ENCODE assay signal across 8 cellular contexts in genomic region chr4:73620115-73620792, GRCh38. TPM values are rescaled to one million over a fixed set of nuclear protein-coding genes. Genes with fewer than 3 reads are reported as not detected.
DNase-seq lines count a peak whose midpoint lies in the region; ATAC-seq, FAIRE-seq and TF ChIP-seq lines count a peak whose summit lies in the region.

RASSF6 (minus strand) TSS chr4:73620436; CDS start chr4:73611795, 8,641 bp downstream.

- intact Hi-C loops in HepG2 (cut with micrococcal nuclease; ENCODE audit: unreplicated experiment), result no loop called here

- no TSS peak for BruUV-seq in HepG2 (replicated peaks; lab: Mats Ljungman, UMichigan)

- peak within 1 kb of the TSS; percentile 58 for H3K4me3 Mint-ChIP-seq in astrocyte (ENCODE audit: unreplicated experiment)
- H3K4me3 Mint-ChIP-seq in natural killer cell treated with Interleukin-12 subunit alpha and Interleukin-12 subunit beta and Interleukin-15 and Interleukin-18, amount 100 ng/mL, for 72 hours, result no peak within 1 kb of the TSS

- H3K9ac ChIP-seq in astrocyte (ENCODE audit: low read length) (no peak within 1 kb of the TSS), HepG2 (ENCODE audit: insufficient read depth, low read depth, low read length) (0 out of 2 replicates have a peak within 1 kb of the TSS, but pooled peaks have one; percentile 16)

- TF ChIP-seq POLR2A in HepG2 (IDR thresholded peaks at IDR 0.05; ENCODE audit: insufficient read depth in 1 of 2, low read depth in 2 of 2, low read length in 2 of 2), result no peak
- peak in 1 of 4 donors; percentile 43 for TF ChIP-seq POLR2A in upper lobe of left lung (IDR thresholded peaks at IDR 0.05)

- no peak for FAIRE-seq in astrocyte (lab: Jason Lieb, UNC)
- no peak for FAIRE-seq in HepG2 (lab: Jason Lieb, UNC)

- H3K4me1 ChIP-seq in ACC112 (ENCODE audit: control insufficient read depth, insufficient read depth, low read length, unreplicated experiment) (peaks cover 6% of the 10 kb centered on the region), astrocyte (ENCODE audit: insufficient read depth, low read length) (no peaks in the 10 kb centered on the region), HepG2 (ENCODE audit: insufficient read depth, low read length) (peaks cover 17% of the 10 kb centered on the region), upper lobe of left lung (no peaks in the 10 kb centered on the region)

- ATAC-seq in GM18873 (IDR thresholded peaks at IDR 0.05; ENCODE audit: low FRiP score, unreplicated experiment) (peak; percentile 84), HG03045 (IDR thresholded peaks at IDR 0.05; ENCODE audit: unreplicated experiment) (peak; percentile 98), HepG2 (peak; percentile 99), upper lobe of left lung (ENCODE audit: low FRiP score in 2 of 2) (peak; percentile 90 to 98)
- no peak for ATAC-seq in natural killer cell treated with Interleukin-12 subunit alpha and Interleukin-12 subunit beta and Interleukin-15 and Interleukin-18, amount 100 ng/mL, for 72 hours

- no peaks in the 10 kb centered on the region for H3K79me2 ChIP-seq in ACC112 (ENCODE audit: control insufficient read depth, insufficient read depth, low read length, unreplicated experiment)
- H3K79me2 ChIP-seq in astrocyte (ENCODE audit: insufficient read depth, low read length), result no peaks in the 10 kb centered on the region
- no peaks in the 10 kb centered on the region for H3K79me2 ChIP-seq in HepG2 (ENCODE audit: insufficient read depth, low read length)

- H3K27me3 Mint-ChIP-seq in astrocyte (ENCODE audit: low read depth, unreplicated experiment), result peaks cover 3% of the 10 kb centered on the region
- peaks cover 0 to 9% of the 10 kb centered on the region in 2 donors for H3K27me3 Mint-ChIP-seq in natural killer cell treated with Interleukin-12 subunit alpha and Interleukin-12 subunit beta and Interleukin-15 and Interleukin-18, amount 100 ng/mL, for 72 hours

- H3K9me3 ChIP-seq in astrocyte (ENCODE audit: insufficient read depth, low read depth, low read length) (no peaks in the 10 kb centered on the region), HepG2 (ENCODE audit: low read length) (no peaks in the 10 kb centered on the region), upper lobe of left lung (no peaks in the 10 kb centered on the region)

- peak; percentile 61 for DNase-seq in NCI-H2196 (lab: John Stamatoyannopoulos, UW; ENCODE audit: unreplicated experiment)
- DNase-seq in astrocyte (ENCODE audit: low read depth), result peak; percentile 5
- no peak for DNase-seq in HepG2 (ENCODE audit: low spot score)
- DNase-seq in upper lobe of left lung, result peak; percentile 86 to 94
- no peak for DNase-seq in natural killer cell treated with Interleukin-12 subunit alpha and Interleukin-12 subunit beta and Interleukin-15 and Interleukin-18, amount 100 ng/mL, for 72 hours (ENCODE audit: low spot score)

- WGBS in HepG2 (ENCODE audit: low lambda C conversion rate), result under 1% methylated on average over 9 of the region's 24 CpGs
- 9 to 11% methylated on average over 23 to 24 of the region's 24 CpGs for WGBS in upper lobe of left lung, 2 donors

- peak within 1 kb of the TSS; percentile 65 for H2AFZ ChIP-seq in ACC112 (ENCODE audit: low read length, unreplicated experiment)
- H2AFZ ChIP-seq in astrocyte (ENCODE audit: low read depth, low read length), result peak within 1 kb of the TSS; percentile 74
- peak within 1 kb of the TSS; percentile 76 for H2AFZ ChIP-seq in HepG2 (ENCODE audit: low read length)

- no peaks in the 10 kb centered on the region for H4K20me1 ChIP-seq in astrocyte (ENCODE audit: insufficient read depth, low read length)
- H4K20me1 ChIP-seq in HepG2 (ENCODE audit: insufficient read depth, low read length), result no peaks in the 10 kb centered on the region

- H3K9me3 Mint-ChIP-seq in astrocyte (ENCODE audit: unreplicated experiment), result no peaks in the 10 kb centered on the region
- no peaks in the 10 kb centered on the region for H3K9me3 Mint-ChIP-seq in natural killer cell treated with Interleukin-12 subunit alpha and Interleukin-12 subunit beta and Interleukin-15 and Interleukin-18, amount 100 ng/mL, for 72 hours

- in situ Hi-C loops in HepG2 (cut with HindIII; ENCODE audit: extremely low pct_ligation_motif_present, low pct_unique_long_range_greater_than_20kb), result no loop called here

- H3K4me3 ChIP-seq in ACC112 (ENCODE audit: low read depth, low read length), result peak within 1 kb of the TSS; percentile 66
- H3K4me3 ChIP-seq in astrocyte (ENCODE audit: insufficient read depth, low read depth, low read length), result peak within 1 kb of the TSS; percentile 40
- H3K4me3 ChIP-seq in HepG2 (replicated peaks in 1 of 3; ENCODE audit: insufficient read depth in 1 of 3, low read depth in 2 of 3, low read length in 3 of 3), result peak within 1 kb of the TSS; percentile 50 to 63 (median 55)
- H3K4me3 ChIP-seq in upper lobe of left lung, result peak within 1 kb of the TSS in 3 of 4 donors; percentile 24 to 47 (median 43)

- POLR2A ChIA-PET in HepG2 (lab: Yijun Ruan, JAX), result interaction anchor here (1.3 kb wide), 2 partner anchors 11 to 21 kb away, joined by 3 read pairs; no protein-coding TSS in a partner anchor

- CTCF ChIA-PET in HepG2 (lab: Yijun Ruan, JAX; ENCODE audit: low intra/inter-chr PET ratio, low total read pairs), result no interaction called here

- H3K36me3 ChIP-seq in ACC112 (ENCODE audit: insufficient read depth, low read length) (no peaks in the 10 kb centered on the region), astrocyte (ENCODE audit: insufficient read depth, low read length) (no peaks in the 10 kb centered on the region), HepG2 (replicated peaks in 1 of 2; ENCODE audit: control insufficient read depth in 1 of 2, insufficient read depth in 2 of 2, low read length in 2 of 2) (no peaks in the 10 kb centered on the region), upper lobe of left lung (no peaks in the 10 kb centered on the region)

- H3K27ac ChIP-seq in ACC112 (ENCODE audit: low read depth, low read length), result no peak within 1 kb of the TSS
- H3K27ac ChIP-seq in astrocyte (ENCODE audit: low read depth, low read length), result no peak within 1 kb of the TSS
- H3K27ac ChIP-seq in HepG2 (ENCODE audit: extremely low read length, insufficient read depth, low read length), result no peak within 1 kb of the TSS
- H3K27ac ChIP-seq in upper lobe of left lung, result peak within 1 kb of the TSS in 2 of 4 donors; percentile 68 to 72

- H3K27me3 ChIP-seq in ACC112 (ENCODE audit: insufficient read depth, low read length) (no peaks in the 10 kb centered on the region), astrocyte (ENCODE audit: insufficient read depth, low read length) (peaks cover 3% of the 10 kb centered on the region), HepG2 (ENCODE audit: control insufficient read depth in 1 of 2, insufficient read depth in 2 of 2, low read length in 2 of 2) (no peaks in the 10 kb centered on the region; a peak in 1 of 5 replicates), upper lobe of left lung (no peaks in the 10 kb centered on the region)

- no peaks in the 10 kb centered on the region for H3K36me3 Mint-ChIP-seq in astrocyte (ENCODE audit: low read depth, unreplicated experiment)
- no peaks in the 10 kb centered on the region for H3K36me3 Mint-ChIP-seq in natural killer cell treated with Interleukin-12 subunit alpha and Interleukin-12 subunit beta and Interleukin-15 and Interleukin-18, amount 100 ng/mL, for 72 hours

- TF ChIP-seq EP300 in HepG2 (IDR thresholded peaks at IDR 0.05; ENCODE audit: low read depth in 2 of 2, low read length in 2 of 2) (no peak), HepG2 (CRISPR knock-in tag; IDR thresholded peaks at IDR 0.05; ENCODE audit: borderline replicate concordance) (no peak), upper lobe of left lung (IDR thresholded peaks at IDR 0.05) (no peak)

- peaks cover 6% of the 10 kb centered on the region for H3K4me1 Mint-ChIP-seq in astrocyte (ENCODE audit: low read depth, unreplicated experiment)
- H3K4me1 Mint-ChIP-seq in natural killer cell treated with Interleukin-12 subunit alpha and Interleukin-12 subunit beta and Interleukin-15 and Interleukin-18, amount 100 ng/mL, for 72 hours (ENCODE audit: low read depth in 2 of 2), result no peaks in the 10 kb centered on the region

- no peak within 1 kb of the TSS for H3K27ac Mint-ChIP-seq in astrocyte (ENCODE audit: unreplicated experiment)
- H3K27ac Mint-ChIP-seq in natural killer cell treated with Interleukin-12 subunit alpha and Interleukin-12 subunit beta and Interleukin-15 and Interleukin-18, amount 100 ng/mL, for 72 hours, result no peak within 1 kb of the TSS

- no peak for TF ChIP-seq RAD21 in HepG2 (CRISPR knock-in tag; IDR thresholded peaks at IDR 0.05)

- peak within 1 kb of the TSS; percentile 81 for H3K4me2 ChIP-seq in astrocyte (ENCODE audit: low read length)
- peak within 1 kb of the TSS; percentile 90 for H3K4me2 ChIP-seq in HepG2 (ENCODE audit: low read depth, low read length)

- TF ChIP-seq CTCF in astrocyte (IDR thresholded peaks at IDR 0.05; ENCODE audit: insufficient read depth, low read depth, low read length) (no peak), HepG2 (CRISPR knock-in tag; IDR thresholded peaks at IDR 0.05) (peak; percentile 32), upper lobe of left lung (IDR thresholded peaks at IDR 0.05) (no peak)

RNA-seq across cellular contexts. Expression of gene RASSF6, which starts in this region (rescaled TPM):
- total RNA-seq in astrocyte, result 0.07 and 0.14 TPM in 2 replicates
- total RNA-seq in HepG2 (2016; rRNA removed; fragmentation: Illumina TruSeq; extraction: Trizol), result 0.11 and 0.42 TPM in 2 replicates
- not detected in 2 replicates for total RNA-seq in HepG2 (2016; cell fraction: cytosol; rRNA removed; fragmentation: Illumina TruSeq; extraction: Trizol; ENCODE audit: low read depth)
- total RNA-seq in HepG2 (2016; cell fraction: insoluble cytoplasmic fraction; rRNA removed; fragmentation: Illumina TruSeq; extraction: Trizol), result 0.13 and 0.24 TPM in 2 replicates
- 0.06 TPM in 1 of 2 replicates, not detected in the other for total RNA-seq in HepG2 (2016; cell fraction: membrane; rRNA removed; fragmentation: Illumina TruSeq; extraction: Trizol)
- total RNA-seq in HepG2 (2016; cell fraction: nucleus; rRNA removed; fragmentation: Illumina TruSeq; extraction: Trizol), result 0.09 and 0.25 TPM in 2 replicates
- 0.03 and 0.04 TPM in 2 replicates for polyA plus RNA-seq in HepG2 (2011; rRNA removed)
- polyA plus RNA-seq in HepG2 (2011; cell fraction: cytosol; rRNA removed), result 0.01 and 0.03 TPM in 2 replicates
- polyA plus RNA-seq in HepG2 (2011; cell fraction: nucleus; rRNA removed), result 0.03 and 0.06 TPM in 2 replicates
- polyA plus RNA-seq in HepG2 (2012), result 0.03 TPM in 1 of 2 replicates, not detected in the other
- polyA plus RNA-seq in HepG2 (2016; cell fraction: cytosol; fragmentation: Illumina TruSeq; extraction: Trizol; ENCODE audit: low read depth), result 0.25 TPM in 1 of 2 replicates, not detected in the other
- polyA plus RNA-seq in HepG2 (2016; cell fraction: insoluble cytoplasmic fraction; fragmentation: Illumina TruSeq; extraction: Trizol; ENCODE audit: low read depth), result 0.23 and 0.33 TPM in 2 replicates
- polyA plus RNA-seq in HepG2 (2016; cell fraction: membrane; fragmentation: Illumina TruSeq; extraction: Trizol; ENCODE audit: low read depth), result 0.05 and 0.12 TPM in 2 replicates
- 0.25 and 0.49 TPM in 2 replicates for polyA plus RNA-seq in HepG2 (2016; cell fraction: nucleus; fragmentation: Illumina TruSeq; extraction: Trizol; ENCODE audit: insufficient read depth, low read depth)
- polyA minus RNA-seq in HepG2 (2011; rRNA and poly(A)+ RNA removed; ENCODE audit: low replicate concordance), result 0.07 and 0.10 TPM in 2 replicates
- polyA minus RNA-seq in HepG2 (2011; cell fraction: cytosol; rRNA and poly(A)+ RNA removed), result not detected in 2 replicates
- 0.26 TPM in 1 of 2 replicates, not detected in the other for polyA minus RNA-seq in HepG2 (2011; cell fraction: nucleus; rRNA and poly(A)+ RNA removed)
- total RNA-seq in upper lobe of left lung, result 1 to 10 TPM; 1.1 to 8.3 (median 1.7) TPM
- total RNA-seq in natural killer cell treated with Interleukin-12 subunit alpha and Interleukin-12 subunit beta and Interleukin-15 and Interleukin-18, amount 100 ng/mL, for 72 hours, result not detected

Comparison
In these comparisons a context has a peak if more than half of its experiments do, and no peak if none do; other contexts are left out.
1. Peak in DNase-seq, H3K4me3 ChIP-seq and H3K4me2 ChIP-seq in astrocyte; RNA of the gene not detected or under 1 TPM.
2. Peak in ATAC-seq, H3K4me3 ChIP-seq, H3K9ac ChIP-seq and H3K4me2 ChIP-seq in HepG2; RNA of the gene not detected or under 1 TPM.
3. ATAC-seq: peak in GM18873 (single experiment), HG03045 (single experiment) and upper lobe of left lung (2 of 2); none in natural killer cell treated with Interleukin-12 subunit alpha and Interleukin-12 subunit beta and Interleukin-15 and Interleukin-18, amount 100 ng/mL, for 72 hours (0 of 2).
4. DNase-seq: peak in NCI-H2196 (single experiment) and upper lobe of left lung (2 of 2); none in HepG2 (single experiment) and natural killer cell treated with Interleukin-12 subunit alpha and Interleukin-12 subunit beta and Interleukin-15 and Interleukin-18, amount 100 ng/mL, for 72 hours (single experiment).
5. Peak in every context shown above with its lines, with median percentiles within 50 percentile points of each other: H2AFZ ChIP-seq and H3K4me3 ChIP-seq.